Comparison of ENCODE assay signal across 8 cellular contexts in genomic region chrX:140090800-140091275, GRCh38.
DNase-seq lines count a peak whose midpoint lies in the region; ATAC-seq and TF ChIP-seq lines count a peak whose summit lies in the region.

No MANE protein-coding gene starts in this region.

- no TSS peak for BruUV-seq in Caco-2 (replicated peaks; lab: Mats Ljungman, UMichigan)

- CTCF ChIA-PET in Caco-2 (lab: Charles Lee) = no interaction called here

- H3K4me3 Mint-ChIP-seq in Caco-2 (ENCODE audit: unreplicated experiment) = peak overlapping the region; percentile 63

- H3K27ac ChIP-seq in dorsolateral prefrontal cortex = peak overlapping the region in 8 of 59 donors; percentile 36 to 78 (median 46)
- H3K27ac ChIP-seq in osteoblast (ENCODE audit: low read depth, low read length) = no peak overlapping the region
- H3K27ac ChIP-seq in effector memory CD4-positive, alpha-beta T cell (ENCODE audit: insufficient read depth, low read length, poor library complexity, severe bottlenecking) = no peak overlapping the region

- no peaks in the 10 kb centered on the region for H3K36me3 Mint-ChIP-seq in Caco-2 (ENCODE audit: insufficient read depth, unreplicated experiment)

- H3K79me2 ChIP-seq in osteoblast (ENCODE audit: insufficient read depth, low read length) = no peaks in the 10 kb centered on the region

- H3K4me3 ChIP-seq in Caco-2 (ENCODE audit: low read depth, low read length) (peak overlapping the region; percentile 22), dorsolateral prefrontal cortex (peak overlapping the region in 57 of 59 donors; percentile 20 to 68 (median 51)), osteoblast (ENCODE audit: insufficient read depth, low read length) (no peak overlapping the region)
- H3K4me3 ChIP-seq in effector memory CD4-positive, alpha-beta T cell (ENCODE audit: insufficient read depth, low read depth, low read length, poor library complexity, severe bottlenecking) = no peak overlapping the region

- peak overlapping the region; percentile 47 for H2AFZ ChIP-seq in osteoblast (ENCODE audit: low read length)

- H3K9me3 ChIP-seq in Caco-2 (no peaks in the 10 kb centered on the region), osteoblast (ENCODE audit: low read depth, low read length) (no peaks in the 10 kb centered on the region)
- H3K9me3 ChIP-seq in effector memory CD4-positive, alpha-beta T cell (ENCODE audit: control insufficient read depth, low read length) = no peaks in the 10 kb centered on the region

- POLR2A ChIA-PET in Caco-2 (lab: Charles Lee) = no interaction called here

- H3K27me3 Mint-ChIP-seq in Caco-2 (ENCODE audit: insufficient read depth, unreplicated experiment) = peaks cover 7% of the 10 kb centered on the region

- ATAC-seq in HG02885 (IDR thresholded peaks at IDR 0.05; ENCODE audit: poor library complexity, unreplicated experiment) = peak; percentile 22

- DNase-seq in Caco-2 (no peak), dorsolateral prefrontal cortex (no peak), osteoblast (ENCODE audit: insufficient read length, low spot score, missing footprints) (no peak), GF-D8 (lab: John Stamatoyannopoulos, UW) (no peak), activated gamma-delta T cell (lab: John Stamatoyannopoulos, UW) (no peak), NCI-H1092 treated with DMSO at 0.1 percent for 48 hours (lab: John Stamatoyannopoulos, UW) (no peak)
- no peak for DNase-seq in effector memory CD4-positive, alpha-beta T cell

- no peaks in the 10 kb centered on the region for H3K4me1 ChIP-seq in Caco-2
- no peaks in the 10 kb centered on the region for H3K4me1 ChIP-seq in osteoblast (ENCODE audit: insufficient read depth, low read length)
- no peaks in the 10 kb centered on the region for H3K4me1 ChIP-seq in effector memory CD4-positive, alpha-beta T cell (ENCODE audit: control insufficient read depth, insufficient read depth, low read length, poor library complexity, severe bottlenecking)

- no peaks in the 10 kb centered on the region for H3K27me3 ChIP-seq in Caco-2 (replicated peaks; ENCODE audit: control insufficient read depth, insufficient read depth, low read length)
- H3K27me3 ChIP-seq in dorsolateral prefrontal cortex = peaks cover 0 to 61% (median 13%) of the 10 kb centered on the region in 45 donors
- peaks cover 4% of the 10 kb centered on the region for H3K27me3 ChIP-seq in osteoblast (ENCODE audit: insufficient read depth, low read length)
- no peaks in the 10 kb centered on the region for H3K27me3 ChIP-seq in effector memory CD4-positive, alpha-beta T cell (replicated peaks; ENCODE audit: control insufficient read depth, insufficient read depth, low read length, poor library complexity, severe bottlenecking)

- H3K36me3 ChIP-seq in Caco-2 (ENCODE audit: control insufficient read depth, insufficient read depth, low read length) = no peaks in the 10 kb centered on the region
- no peaks in the 10 kb centered on the region for H3K36me3 ChIP-seq in osteoblast (ENCODE audit: insufficient read depth, low read length)
- H3K36me3 ChIP-seq in effector memory CD4-positive, alpha-beta T cell (ENCODE audit: control insufficient read depth, insufficient read depth, low read length) = no peaks in the 10 kb centered on the region

- H3K27ac Mint-ChIP-seq in Caco-2 (ENCODE audit: unreplicated experiment) = no peak overlapping the region

- intact Hi-C loops in Caco-2 (cut with micrococcal nuclease; ENCODE audit: unreplicated experiment) (no loop called here), dorsolateral prefrontal cortex (cut with DNase I) (loop anchor here in 1 of 2 donors (10.0 kb wide), 1 partner anchor 414 kb away; the partner anchor contains the start of gene SOX3)

- H3K9me3 Mint-ChIP-seq in Caco-2 (ENCODE audit: unreplicated experiment) = no peaks in the 10 kb centered on the region

- no peaks in the 10 kb centered on the region for H3K4me1 Mint-ChIP-seq in Caco-2 (ENCODE audit: low read depth, unreplicated experiment)

- TF ChIP-seq CTCF in Caco-2 (IDR thresholded peaks at IDR 0.05; ENCODE audit: insufficient read depth in 1 of 2, low read depth in 1 of 2, low read length in 1 of 2, severe bottlenecking in 1 of 2, unreplicated experiment in 1 of 2) = no peak
- no peak for TF ChIP-seq CTCF in dorsolateral prefrontal cortex (IDR thresholded peaks at IDR 0.05 in 54 of 56, conservative IDR thresholded peaks at IDR 0.05 in 2 of 56; ENCODE audit: low read depth in 1 of 56, partially characterized antibody in 56 of 56)
- TF ChIP-seq CTCF in osteoblast (IDR thresholded peaks at IDR 0.05; ENCODE audit: extremely low read depth, low read depth, low read length) = no peak

- peak overlapping the region; percentile 29 for H3K4me2 ChIP-seq in osteoblast (ENCODE audit: insufficient read depth, low read length)

- H4K20me1 ChIP-seq in osteoblast (ENCODE audit: insufficient read depth, low read length) = no peaks in the 10 kb centered on the region

Comparison
In these comparisons a context has a peak if more than half of its experiments do, and no peak if none do; other contexts are left out.
1. H3K4me3 ChIP-seq: peak in Caco-2 (single experiment) and dorsolateral prefrontal cortex (57 of 59); none in osteoblast (single experiment) and effector memory CD4-positive, alpha-beta T cell (single experiment).